26 cellular contexts compared by ENCODE assay signal in the genomic region with DNA sequence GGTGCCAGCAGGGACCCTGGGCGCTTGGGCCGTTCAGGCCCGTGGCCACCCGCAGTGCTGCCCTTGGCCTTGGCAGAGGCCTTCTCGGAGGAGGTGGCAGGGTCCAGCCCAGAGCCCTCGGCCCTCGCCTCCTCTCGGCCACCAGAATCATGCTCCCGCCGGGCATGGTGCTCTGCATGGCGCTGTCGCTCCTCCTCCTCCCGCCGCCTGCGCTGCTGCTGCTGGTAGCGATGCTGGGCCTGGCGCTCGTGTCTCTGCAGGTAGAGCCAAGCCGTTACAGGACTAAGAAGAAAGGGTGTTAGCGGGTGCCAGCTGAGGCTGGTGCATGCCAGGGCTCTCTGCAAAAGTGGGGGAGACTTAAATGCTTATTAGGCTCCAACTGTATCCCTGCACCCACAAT.
"Had no signal": no experiment of that assay in that cellular context is flagged by ENCODE, and none has a peak within 500 bp of the region (broad histone marks: within the 10 kb centered on the region; RNA-seq: fewer than 3 reads in every experiment).

No MANE protein-coding gene starts in this region.

- H3K36me3 ChIP-seq: neural progenitor cell, uterus had no signal

- H2AFZ ChIP-seq: neural progenitor cell, parathyroid adenoma had no signal

- H3K4me2 ChIP-seq: neural progenitor cell, smooth muscle cell had no signal

- H3K9ac ChIP-seq: neural progenitor cell, parathyroid adenoma had no signal

- H3K4me3 ChIP-seq: esophagus squamous epithelium, heart right ventricle, neural progenitor cell, smooth muscle cell, testis, tibial nerve, upper lobe of left lung, uterus had no signal

- H3K9me3 Mint-ChIP-seq: nephron; neural progenitor cell; stimulated activated naive CD8-positive, alpha-beta T cell treated with anti-CD3 and anti-CD28 coated beads, Interleukin-15, amount 100 ng/mL, for 72 hours had no signal

- DNase-seq: cerebellar nuclear complex; effector CD8-positive, alpha-beta T cell; erythroblast; esophagus squamous epithelium; foreskin melanocyte; glutamatergic neuron; heart right ventricle; islet precursor cell; kidney glomerular epithelial cell; mesendoderm; naive thymus-derived CD4-positive, alpha-beta T cell; stimulated activated CD4-positive, alpha-beta T cell treated with anti-CD3 and anti-CD28 coated beads, Interleukin-12 subunit alpha, Interleukin-12 subunit beta, amount 100 ng/mL, for 4 hours; stimulated activated CD4-positive, alpha-beta T cell treated with anti-CD3 and anti-CD28 coated beads, Interleukin-1b, Interleukin-23, amount 100 ng/mL, for 48 hours; stimulated activated CD4-positive, alpha-beta T cell treated with anti-CD3 and anti-CD28 coated beads, Interleukin-4, amount 100 ng/mL, for 1 hour; stimulated activated CD8-positive, alpha-beta memory T cell treated with anti-CD3 and anti-CD28 coated beads, Interleukin-4, amount 100 ng/mL, for 48 hours; stimulated activated naive CD4-positive, alpha-beta T cell; stimulated activated naive CD8-positive, alpha-beta T cell treated with anti-CD3 and anti-CD28 coated beads, Interleukin-15, amount 100 ng/mL, for 72 hours; upper lobe of left lung; uterus had no signal

- H3K79me2 ChIP-seq: parathyroid adenoma had no signal

- H3K27ac ChIP-seq: heart right ventricle, neural progenitor cell, parathyroid adenoma, testis, upper lobe of left lung, uterus had no signal

- H3K4me3 Mint-ChIP-seq: nephron; neural progenitor cell; stimulated activated naive CD8-positive, alpha-beta T cell treated with anti-CD3 and anti-CD28 coated beads, Interleukin-15, amount 100 ng/mL, for 72 hours had no signal

- H3K27ac Mint-ChIP-seq: nephron, neural progenitor cell had no signal

- H3K27me3 ChIP-seq: testis, tibial nerve had no signal

- ATAC-seq: heart right ventricle; naive thymus-derived CD4-positive, alpha-beta T cell; stimulated activated naive CD8-positive, alpha-beta T cell treated with anti-CD3 and anti-CD28 coated beads, Interleukin-15, amount 100 ng/mL, for 72 hours had no signal

- FAIRE-seq: colon had no signal

- H3K9me3 ChIP-seq: esophagus squamous epithelium, heart right ventricle, testis, tibial nerve, upper lobe of left lung, uterus had no signal

- H3K4me1 ChIP-seq: parathyroid adenoma had no signal
